Comparison of ENCODE assay signal across 9 cellular contexts in the genomic region with DNA sequence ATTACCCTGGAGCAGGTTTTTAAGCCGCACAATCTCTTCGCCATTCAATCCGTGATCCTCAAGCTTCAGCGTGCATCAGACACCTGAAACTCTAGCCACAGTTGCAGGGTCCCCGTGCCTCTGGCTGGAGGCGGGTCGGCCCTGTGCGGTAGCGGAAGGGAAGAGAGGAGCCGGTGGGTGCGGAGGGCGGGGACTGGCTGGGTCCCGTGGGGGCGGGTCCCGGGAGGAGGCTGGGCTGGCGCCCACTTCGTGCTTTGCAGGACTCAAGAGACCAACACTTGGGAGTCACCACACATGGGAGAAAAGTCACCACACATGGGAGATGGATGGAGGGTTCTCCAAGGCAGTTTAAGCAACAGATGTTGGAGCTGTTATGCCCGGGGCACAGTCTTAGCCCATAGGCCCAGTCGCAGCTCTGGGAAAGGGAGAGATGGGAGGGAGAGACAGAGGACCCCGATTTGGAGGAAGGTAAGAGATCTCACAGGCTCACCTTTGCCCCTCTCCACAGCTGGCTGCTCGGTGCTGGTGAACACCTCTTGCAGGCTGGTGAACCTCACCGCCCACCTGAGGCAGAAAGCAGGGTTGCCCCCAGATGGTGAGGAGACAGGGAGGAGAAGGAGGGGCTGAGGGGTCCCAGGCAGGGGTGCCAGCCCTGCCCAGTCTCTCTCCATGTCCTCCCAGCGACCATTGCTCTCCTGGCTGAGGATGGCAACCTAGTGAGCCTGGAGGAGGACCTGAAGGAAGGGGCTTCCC. TPM values are rescaled to one million over a fixed set of nuclear protein-coding genes. Genes with fewer than 3 reads are reported as not detected.
DNase-seq lines count a peak whose midpoint lies in the region; TF ChIP-seq lines count a peak whose summit lies in the region.
"Had no signal": no experiment of that assay in that cellular context is flagged by ENCODE, and none has a peak within 500 bp of the region (broad histone marks: within the 10 kb centered on the region; RNA-seq: fewer than 3 reads in every experiment).

No MANE protein-coding gene starts in this region.

- H3K18ac ChIP-seq in neuronal stem cell (ENCODE audit: low read length) = peak overlapping the region; percentile 44

- H3K9me3 Mint-ChIP-seq in activated naive CD8-positive, alpha-beta T cell treated with anti-CD3 and anti-CD28 coated beads for 36 hours = no peaks in the 10 kb centered on the region

- no peak overlapping the region for H3K9ac ChIP-seq in neuronal stem cell (ENCODE audit: low read depth, low read length, poor library complexity)

- no peak overlapping the region for H3K23ac ChIP-seq in neuronal stem cell (ENCODE audit: low read depth, low read length, poor library complexity)

- H3K27ac Mint-ChIP-seq in activated naive CD8-positive, alpha-beta T cell treated with anti-CD3 and anti-CD28 coated beads for 36 hours = peak overlapping the region; percentile 81

- intact Hi-C loops in prostate gland (cut with DNase I) = no loop called here

- no peak for TF ChIP-seq POLR2A in prostate gland (IDR thresholded peaks at IDR 0.05)

- TF ChIP-seq CTCF in AG04449 (IDR thresholded peaks at IDR 0.05; ENCODE audit: insufficient read depth, low read length, missing control alignments) (no peak), GM10266 (IDR thresholded peaks at IDR 0.05; ENCODE audit: control insufficient read depth, insufficient read depth, low read depth, missing control alignments) (no peak), prostate gland (IDR thresholded peaks at IDR 0.05) (no peak)

- POLR2A ChIA-PET in AG04449 (lab: Yijun Ruan, JAX) = interaction anchor here (0.5 kb wide), 1 partner anchor 58 kb away, joined by 3 read pairs; no protein-coding TSS in a partner anchor

- H3K4me3 ChIP-seq in AG04449 (ENCODE audit: low read depth, low read length) (peak overlapping the region; percentile 36), neuronal stem cell (ENCODE audit: low read length in 2 of 2) (no peak overlapping the region), prostate gland (no peak overlapping the region)

- H4K91ac ChIP-seq in neuronal stem cell (ENCODE audit: low read depth, low read length, poor library complexity) = no peak overlapping the region

- peaks cover 10% of the 10 kb centered on the region for H3K36me3 Mint-ChIP-seq in activated naive CD8-positive, alpha-beta T cell treated with anti-CD3 and anti-CD28 coated beads for 36 hours

- peak overlapping the region; percentile 19 for H3K4me2 ChIP-seq in neuronal stem cell (ENCODE audit: insufficient read depth, low read length, poor library complexity, severe bottlenecking)

- H3K27me3 ChIP-seq in neuronal stem cell (ENCODE audit: control insufficient read depth in 3 of 3, insufficient read depth in 3 of 3, low read depth in 1 of 3, low read length in 3 of 3) = no peaks in the 10 kb centered on the region
- no peaks in the 10 kb centered on the region for H3K27me3 ChIP-seq in prostate gland (replicated peaks; ENCODE audit: insufficient read depth)

- peaks cover 13 to 22% of the 10 kb centered on the region in 2 donors for H3K4me1 ChIP-seq in neuronal stem cell (ENCODE audit: control insufficient read depth in 2 of 2, insufficient read depth in 1 of 2, low read depth in 1 of 2, low read length in 2 of 2)
- H3K4me1 ChIP-seq in prostate gland (replicated peaks) = peaks cover 3% of the 10 kb centered on the region

- H2AK5ac ChIP-seq in neuronal stem cell (ENCODE audit: low read depth, low read length) = peak overlapping the region; percentile 71

- WGBS in neuronal stem cell (ENCODE audit: extremely low coverage in 2 of 2, insufficient read length in 2 of 2, insufficient replicate concordance in 1 of 2), 2 donors = no CpG with 5 or more reads among the region's 23 CpGs
- WGBS in prostate gland = 23% methylated on average over 21 of the region's 23 CpGs

- H3K36me3 ChIP-seq in neuronal stem cell (replicated peaks in 1 of 2; ENCODE audit: control insufficient read depth in 2 of 2, insufficient read depth in 2 of 2, low read length in 2 of 2) (peaks cover 0 to 13% of the 10 kb centered on the region in 2 donors), prostate gland (no peaks in the 10 kb centered on the region)

- DNase-seq in AG04449 (ENCODE audit: low read depth, low spot score) (no peak), T follicular helper cell (ENCODE audit: low read depth) (peak; percentile 31), neuronal stem cell (ENCODE audit: low spot score) (no peak), ureter (ENCODE audit: low spot score) (no peak), GM10266 (ENCODE audit: extremely low spot score) (no peak), prostate gland (ENCODE audit: low spot score) (no peak), cerebellar nuclear complex (lab: John Stamatoyannopoulos, UW) (no peak)
- DNase-seq in activated naive CD8-positive, alpha-beta T cell treated with anti-CD3 and anti-CD28 coated beads for 36 hours = peak; percentile 69
- DNase-seq: C1 segment of cervical spinal cord had no signal

- no peak overlapping the region for H2BK120ac ChIP-seq in neuronal stem cell (ENCODE audit: low read depth, low read length)

- CTCF ChIA-PET in AG04449 (lab: Yijun Ruan, JAX) = interaction anchor here (0.6 to 17.1 kb wide), 5 partner anchors 8 to 85 kb away, joined by 3 to 387 read pairs (median 4); a partner anchor contains a TSS

- H3K14ac ChIP-seq in neuronal stem cell (ENCODE audit: low read length) = peak overlapping the region; percentile 21

- no peak overlapping the region for H2BK5ac ChIP-seq in neuronal stem cell (ENCODE audit: low read length)

- no peak overlapping the region for H3K4ac ChIP-seq in neuronal stem cell (ENCODE audit: low read length)

- no peak overlapping the region for H2AFZ ChIP-seq in neuronal stem cell (ENCODE audit: low read length)

- H3K27ac ChIP-seq in neuronal stem cell (replicated peaks; ENCODE audit: low read length) = no peak overlapping the region
- no peak overlapping the region for H3K27ac ChIP-seq in prostate gland

- peaks cover 39% of the 10 kb centered on the region for H3K4me1 Mint-ChIP-seq in activated naive CD8-positive, alpha-beta T cell treated with anti-CD3 and anti-CD28 coated beads for 36 hours

- H3K4me3 Mint-ChIP-seq in activated naive CD8-positive, alpha-beta T cell treated with anti-CD3 and anti-CD28 coated beads for 36 hours = peak overlapping the region; percentile 70

- H2BK15ac ChIP-seq in neuronal stem cell (ENCODE audit: low read length) = peak overlapping the region; percentile 28

- no peaks in the 10 kb centered on the region for H3K79me1 ChIP-seq in neuronal stem cell (ENCODE audit: low read depth, low read length)

- no peak overlapping the region for H2BK12ac ChIP-seq in neuronal stem cell (ENCODE audit: low read length)

- H3K9me3 ChIP-seq in neuronal stem cell (replicated peaks in 1 of 2; ENCODE audit: control insufficient read depth in 2 of 2, insufficient read depth in 1 of 2, low read depth in 1 of 2, low read length in 2 of 2) (no peaks in the 10 kb centered on the region), prostate gland (no peaks in the 10 kb centered on the region)

- H4K8ac ChIP-seq in neuronal stem cell (ENCODE audit: low read depth, low read length) = no peak overlapping the region

- H3K27me3 Mint-ChIP-seq in activated naive CD8-positive, alpha-beta T cell treated with anti-CD3 and anti-CD28 coated beads for 36 hours = no peaks in the 10 kb centered on the region

RNA-seq across cellular contexts. Expression of a gene that starts 1.0 kb away (rescaled TPM):
- total RNA-seq in activated naive CD8-positive, alpha-beta T cell treated with anti-CD3 and anti-CD28 coated beads for 36 hours = under 1 TPM; 0.33 to 0.74 TPM
- 3.0 TPM for polyA plus RNA-seq in neuronal stem cell (2013, experiment 1 of 2)
- 2.8 TPM for polyA plus RNA-seq in neuronal stem cell (2013, experiment 2 of 2)
- total RNA-seq in ureter = 0.18 TPM
- total RNA-seq in prostate gland = not detected

RNA-seq across cellular contexts. Expression of a gene that starts 4.0 kb away (rescaled TPM):
- 100 to 1,000 TPM; 224 to 241 TPM for total RNA-seq in activated naive CD8-positive, alpha-beta T cell treated with anti-CD3 and anti-CD28 coated beads for 36 hours
- 84.6 TPM for polyA plus RNA-seq in neuronal stem cell (2013, experiment 1 of 2)
- polyA plus RNA-seq in neuronal stem cell (2013, experiment 2 of 2) = 88.1 TPM
- 232 TPM for total RNA-seq in ureter
- 10 to 100 TPM; 17.3 to 59.3 TPM for total RNA-seq in prostate gland

RNA-seq across cellular contexts. Expression of a gene that starts 8.9 kb away (rescaled TPM):
- total RNA-seq in activated naive CD8-positive, alpha-beta T cell treated with anti-CD3 and anti-CD28 coated beads for 36 hours = under 1 TPM; 0.44 to 0.64 TPM
- 6.5 TPM for polyA plus RNA-seq in neuronal stem cell (2013, experiment 1 of 2)
- 6.1 TPM for polyA plus RNA-seq in neuronal stem cell (2013, experiment 2 of 2)
- 1.5 TPM for total RNA-seq in ureter
- total RNA-seq in prostate gland = 10 to 100 TPM in 1 of 2 donors, 1 to 10 TPM in 1; 6.3 to 26.6 TPM

RNA-seq across cellular contexts. Expression of a gene that starts 9.5 kb away (rescaled TPM):
- under 1 TPM in 1 of 2 experiments, not detected in 1; 0.48 TPM for total RNA-seq in activated naive CD8-positive, alpha-beta T cell treated with anti-CD3 and anti-CD28 coated beads for 36 hours
- polyA plus RNA-seq in neuronal stem cell (2013, experiment 1 of 2) = 0.35 TPM
- polyA plus RNA-seq in neuronal stem cell (2013, experiment 2 of 2) = 0.42 TPM
- total RNA-seq in ureter (not detected), prostate gland (not detected)

RNA-seq across cellular contexts. Expression of a gene that starts 12.8 kb away (rescaled TPM):
- total RNA-seq in activated naive CD8-positive, alpha-beta T cell treated with anti-CD3 and anti-CD28 coated beads for 36 hours = 1 to 10 TPM; 1.9 to 2.4 TPM
- polyA plus RNA-seq in neuronal stem cell (2013, experiment 1 of 2) = 2.8 TPM
- polyA plus RNA-seq in neuronal stem cell (2013, experiment 2 of 2) = 3.0 TPM
- total RNA-seq in ureter = 9.0 TPM
- total RNA-seq in prostate gland = 1 to 10 TPM; 5.2 to 8.1 TPM

Comparison
In these comparisons a context has a peak if more than half of its experiments do, and no peak if none do; other contexts are left out.
1. DNase-seq: peak in T follicular helper cell (single experiment) and activated naive CD8-positive, alpha-beta T cell treated with anti-CD3 and anti-CD28 coated beads for 36 hours (single experiment); none in AG04449 (single experiment), neuronal stem cell (single experiment), ureter (single experiment), GM10266 (single experiment), prostate gland (single experiment) and cerebellar nuclear complex (0 of 2).